21 cellular contexts compared by ENCODE assay signal in the genomic region with DNA sequence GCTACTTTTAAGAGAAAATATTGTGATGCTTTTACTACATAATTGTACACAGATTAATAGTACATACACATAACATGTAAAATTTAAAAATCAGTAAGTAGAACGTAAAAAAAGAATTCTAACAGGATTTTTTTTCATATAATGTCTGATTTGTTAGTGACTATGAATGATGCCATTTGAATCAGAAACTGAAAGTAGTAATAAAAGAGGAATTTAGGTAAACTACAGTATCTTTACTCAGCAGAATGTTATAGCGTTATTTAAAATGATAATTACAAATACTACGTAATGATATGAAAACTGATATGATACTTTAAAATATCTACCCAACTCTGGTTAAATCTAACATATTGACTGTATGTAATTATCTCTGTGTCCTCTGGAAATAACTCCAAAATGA.
DNase-seq lines count a peak whose midpoint lies in the region; ATAC-seq and TF ChIP-seq lines count a peak whose summit lies in the region.
"Had no signal": no experiment of that assay in that cellular context is flagged by ENCODE, and none has a peak within 500 bp of the region (broad histone marks: within the 10 kb centered on the region; RNA-seq: fewer than 3 reads in every experiment).

No MANE protein-coding gene starts in this region.

- no peak overlapping the region for H2AFZ ChIP-seq in Loucy (ENCODE audit: low read length)
- no peak overlapping the region for H2AFZ ChIP-seq in parathyroid adenoma

- DNase-seq in left ventricle myocardium inferior: no peak
- no peak for DNase-seq in Right ventricle myocardium superior
- DNase-seq in effector memory CD8-positive, alpha-beta T cell: no peak
- DNase-seq in central memory CD4-positive, alpha-beta T cell: no peak
- no peak for DNase-seq in progenitor cell of endocrine pancreas (ENCODE audit: low spot score, unreplicated experiment)
- DNase-seq: activated CD4-positive, alpha-beta T cell treated with anti-CD3 and anti-CD28 coated beads, Interleukin-2, amount 50 U/mL, for 48 hours; activated naive CD8-positive, alpha-beta T cell treated with anti-CD3 and anti-CD28 coated beads, Interleukin-2, amount 10 ng/mL, durations not matched to agents 7 days and 5 days; activated T-cell treated with anti-CD3 and anti-CD28 coated beads, Interleukin-2, amount 50 U/mL, for 48 hours; EL; esophagus squamous epithelium; glutamatergic neuron; HFFc6; NCI-H187; NCI-H446 treated with DMSO at 0.1 percent for 48 hours; posterior cingulate gyrus; stimulated activated CD4-positive, alpha-beta T cell treated with anti-CD3 and anti-CD28 coated beads, Interleukin-2, amount 100 ng/mL, for 48 hours had no signal

- no peak for ATAC-seq in Right ventricle myocardium superior (ENCODE audit: poor library complexity)
- ATAC-seq in effector memory CD8-positive, alpha-beta T cell (replicated peaks): no peak
- ATAC-seq in GM18498 (IDR thresholded peaks at IDR 0.05; ENCODE audit: unreplicated experiment): no peak

- peak overlapping the region; percentile 24 for H3K4me3 ChIP-seq in left ventricle myocardium inferior
- H3K4me3 ChIP-seq in Loucy (ENCODE audit: low read length, poor library complexity, severe bottlenecking): peak overlapping the region; percentile 41
- H3K4me3 ChIP-seq in parathyroid adenoma (ENCODE audit: low read depth, low read length): peak overlapping the region; percentile 16
- H3K4me3 ChIP-seq: esophagus squamous epithelium had no signal

- H3K27ac Mint-ChIP-seq in effector memory CD8-positive, alpha-beta T cell: peak overlapping the region; percentile 35 to 67
- H3K27ac Mint-ChIP-seq in progenitor cell of endocrine pancreas: no peak overlapping the region
- H3K27ac Mint-ChIP-seq: activated naive CD8-positive, alpha-beta T cell treated with anti-CD3 and anti-CD28 coated beads, Interleukin-2, amount 10 ng/mL, durations not matched to agents 7 days and 5 days; HFFc6; T-helper 1 cell treated with Interleukin-12 subunit alpha and Interleukin-12 subunit beta and Interleukin-4 antibody, amounts not matched to agents 30 μg/mL and 1 μg/mL, for 36 hours had no signal

- H3K9me2 ChIP-seq in Loucy (replicated peaks; ENCODE audit: low read depth, low read length): no peaks in the 10 kb centered on the region

- H3K4me3 Mint-ChIP-seq in effector memory CD8-positive, alpha-beta T cell: peak overlapping the region; percentile 34 to 53
- H3K4me3 Mint-ChIP-seq in progenitor cell of endocrine pancreas (ENCODE audit: low read depth): no peak overlapping the region
- H3K4me3 Mint-ChIP-seq: activated naive CD8-positive, alpha-beta T cell treated with anti-CD3 and anti-CD28 coated beads, Interleukin-2, amount 10 ng/mL, durations not matched to agents 7 days and 5 days; HFFc6; T-helper 1 cell treated with Interleukin-12 subunit alpha and Interleukin-12 subunit beta and Interleukin-4 antibody, amounts not matched to agents 30 μg/mL and 1 μg/mL, for 36 hours had no signal

- H3K4me1 ChIP-seq in left ventricle myocardium inferior: peaks cover 32% of the 10 kb centered on the region
- H3K4me1 ChIP-seq in Loucy (ENCODE audit: insufficient read depth, low read length, poor library complexity, severe bottlenecking): peaks cover 28% of the 10 kb centered on the region
- peaks cover 3% of the 10 kb centered on the region for H3K4me1 ChIP-seq in parathyroid adenoma
- H3K4me1 ChIP-seq: esophagus squamous epithelium had no signal

- 0 out of 2 replicates have a peak, but pooled peaks cover 5% of the 10 kb centered on the region for H3K79me2 ChIP-seq in Loucy (ENCODE audit: insufficient read depth, low read length)
- H3K79me2 ChIP-seq in parathyroid adenoma: no peaks in the 10 kb centered on the region

- H3K4me2 ChIP-seq in Loucy (ENCODE audit: low read depth, low read length, poor library complexity, severe bottlenecking) (peak overlapping the region; percentile 60), parathyroid adenoma (ENCODE audit: low read length) (no peak overlapping the region)

- peaks cover 7% of the 10 kb centered on the region for H4K20me1 ChIP-seq in Loucy (ENCODE audit: insufficient read depth, low read length, poor library complexity, severe bottlenecking)

- no peak overlapping the region for H3K9ac ChIP-seq in Loucy (ENCODE audit: low read depth, low read length, poor library complexity, severe bottlenecking)
- H3K9ac ChIP-seq in parathyroid adenoma: no peak overlapping the region

- H3K36me3 ChIP-seq in left ventricle myocardium inferior (no peaks in the 10 kb centered on the region), Loucy (ENCODE audit: insufficient read depth, low read length) (peaks cover 13% of the 10 kb centered on the region), parathyroid adenoma (ENCODE audit: control insufficient read depth, insufficient read depth, low read length) (no peaks in the 10 kb centered on the region)

- H3K9me3 ChIP-seq in left ventricle myocardium inferior (replicated peaks): no peaks in the 10 kb centered on the region
- no peaks in the 10 kb centered on the region for H3K9me3 ChIP-seq in Loucy (ENCODE audit: insufficient read depth, low read depth, low read length)
- H3K9me3 ChIP-seq in parathyroid adenoma (ENCODE audit: control insufficient read depth, low read length): no peaks in the 10 kb centered on the region
- H3K9me3 ChIP-seq: esophagus squamous epithelium had no signal

- H3K27me3 ChIP-seq in left ventricle myocardium inferior (ENCODE audit: low read depth): no peaks in the 10 kb centered on the region
- no peaks in the 10 kb centered on the region for H3K27me3 ChIP-seq in Loucy (ENCODE audit: insufficient read depth, low read length, poor library complexity, severe bottlenecking)
- no peaks in the 10 kb centered on the region for H3K27me3 ChIP-seq in parathyroid adenoma (ENCODE audit: control insufficient read depth, insufficient read depth, low read length)
- H3K27me3 ChIP-seq: esophagus squamous epithelium had no signal

- H3K27ac ChIP-seq in left ventricle myocardium inferior (replicated peaks) (no peak overlapping the region), parathyroid adenoma (no peak overlapping the region)
- H3K27ac ChIP-seq: esophagus squamous epithelium, VCaP had no signal

- peaks cover 11 to 23% of the 10 kb centered on the region in 2 donors for H3K4me1 Mint-ChIP-seq in effector memory CD8-positive, alpha-beta T cell (ENCODE audit: low read depth in 2 of 2)
- peaks cover 11% of the 10 kb centered on the region for H3K4me1 Mint-ChIP-seq in progenitor cell of endocrine pancreas (ENCODE audit: low read depth)

- no peak for TF ChIP-seq CTCF in left ventricle myocardium inferior (IDR thresholded peaks at IDR 0.05; ENCODE audit: borderline replicate concordance)
- no peak for TF ChIP-seq CTCF in Loucy (conservative IDR thresholded peaks at IDR 0.05; ENCODE audit: low read length)
- no peak for TF ChIP-seq CTCF in parathyroid adenoma (IDR thresholded peaks at IDR 0.05)
- TF ChIP-seq CTCF in progenitor cell of endocrine pancreas (IDR thresholded peaks at IDR 0.05; ENCODE audit: unreplicated experiment): no peak

- no peaks in the 10 kb centered on the region for H3F3A ChIP-seq in Loucy (ENCODE audit: low read depth)

- no peaks in the 10 kb centered on the region for H3K36me3 Mint-ChIP-seq in effector memory CD8-positive, alpha-beta T cell (ENCODE audit: insufficient read depth)
- peaks cover 1% of the 10 kb centered on the region for H3K36me3 Mint-ChIP-seq in progenitor cell of endocrine pancreas (ENCODE audit: insufficient read depth)

- intact Hi-C loops in left ventricle myocardium inferior (cut with micrococcal nuclease) (no loop called here), Right ventricle myocardium superior (cut with DNase I) (no loop called here)

- no peaks in the 10 kb centered on the region for H3K27me3 Mint-ChIP-seq in effector memory CD8-positive, alpha-beta T cell
- H3K27me3 Mint-ChIP-seq in progenitor cell of endocrine pancreas: no peaks in the 10 kb centered on the region
- H3K27me3 Mint-ChIP-seq: activated naive CD8-positive, alpha-beta T cell treated with anti-CD3 and anti-CD28 coated beads, Interleukin-2, amount 10 ng/mL, durations not matched to agents 7 days and 5 days had no signal

- H3K9me3 Mint-ChIP-seq in effector memory CD8-positive, alpha-beta T cell: no peaks in the 10 kb centered on the region
- H3K9me3 Mint-ChIP-seq in progenitor cell of endocrine pancreas (ENCODE audit: low read depth): no peaks in the 10 kb centered on the region
- H3K9me3 Mint-ChIP-seq: HFFc6; T-helper 1 cell treated with Interleukin-12 subunit alpha and Interleukin-12 subunit beta and Interleukin-4 antibody, amounts not matched to agents 30 μg/mL and 1 μg/mL, for 36 hours had no signal
